24 cellular contexts compared by ENCODE assay signal in the genomic region with DNA sequence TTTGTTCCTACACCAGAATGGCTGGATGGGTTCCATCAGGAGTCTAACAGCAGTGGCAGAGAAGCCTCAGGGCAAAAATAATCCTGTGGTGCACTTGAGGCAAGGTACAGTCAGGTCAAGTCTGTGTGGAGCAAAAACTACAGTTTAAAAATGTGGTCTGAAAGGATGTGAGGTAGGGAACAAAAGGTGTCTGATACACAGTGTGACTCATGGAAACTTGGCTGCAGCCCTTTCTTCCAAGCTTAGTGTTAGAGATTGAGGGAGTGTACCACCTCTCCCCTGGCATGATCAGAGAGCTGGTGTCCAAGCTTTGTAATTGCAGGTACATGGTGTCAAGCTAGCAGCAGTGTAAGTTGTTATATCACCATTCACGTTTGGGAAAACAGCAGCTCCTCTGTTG. TPM values are rescaled to one million over a fixed set of nuclear protein-coding genes. Genes with fewer than 3 reads are reported as not detected.
DNase-seq lines count a peak whose midpoint lies in the region; ATAC-seq and TF ChIP-seq lines count a peak whose summit lies in the region.
"Had no signal": no experiment of that assay in that cellular context is flagged by ENCODE, and none has a peak within 500 bp of the region (broad histone marks: within the 10 kb centered on the region; RNA-seq: fewer than 3 reads in every experiment).

No MANE protein-coding gene starts in this region.

- TF ChIP-seq CTCF in activated CD8-positive, alpha-beta T cell treated with anti-CD3 and anti-CD28 coated beads for 36 hours (IDR thresholded peaks at IDR 0.05): no peak

- H3K27ac Mint-ChIP-seq in activated CD8-positive, alpha-beta T cell treated with anti-CD3 and anti-CD28 coated beads for 36 hours: no peak overlapping the region
- H3K27ac Mint-ChIP-seq in activated CD8-positive, alpha-beta T cell treated with anti-CD3 and anti-CD28 coated beads, Interleukin-2, amount 10 ng/mL, durations not matched to agents 7 days and 5 days: no peak overlapping the region
- no peak overlapping the region for H3K27ac Mint-ChIP-seq in T-helper 17 cell
- H3K27ac Mint-ChIP-seq: activated naive CD8-positive, alpha-beta T cell; activated T-helper 1 cell treated with anti-CD3 and anti-CD28 coated beads, Interleukin-12 subunit alpha, Interleukin-12 subunit beta, Interleukin-2, Interleukin-4 antibody, amounts not matched to agents 30 ng/mL and 10 ng/mL and 1 ng/mL, durations not matched to agents 14 hours and 24 hours and 36 hours; B cell; CD8-positive, alpha-beta T cell; dendritic cell treated with granulocyte-macrophage colony-stimulating factor and Interleukin-4, amounts not matched to agents 40 ng/mL and 50 ng/mL, for 4 days; GM23338; mesothelial cell of epicardium had no signal

- peaks cover 20% of the 10 kb centered on the region for H3K36me3 Mint-ChIP-seq in activated CD8-positive, alpha-beta T cell treated with anti-CD3 and anti-CD28 coated beads for 36 hours (ENCODE audit: low read depth)
- peaks cover 6% of the 10 kb centered on the region for H3K36me3 Mint-ChIP-seq in activated CD8-positive, alpha-beta T cell treated with anti-CD3 and anti-CD28 coated beads, Interleukin-2, amount 10 ng/mL, durations not matched to agents 7 days and 5 days (ENCODE audit: low read depth)
- peaks cover 6% of the 10 kb centered on the region for H3K36me3 Mint-ChIP-seq in T-helper 17 cell (ENCODE audit: low read depth)

- intact Hi-C loops in activated CD8-positive, alpha-beta T cell treated with anti-CD3 and anti-CD28 coated beads for 36 hours (cut with micrococcal nuclease): no loop called here

- CTCF ChIA-PET in activated CD8-positive, alpha-beta T cell treated with anti-CD3 and anti-CD28 coated beads for 36 hours (lab: Charles Lee): interaction anchor here (1.0 to 5.7 kb wide), 6 partner anchors 8 to 79 kb away, joined by 4 to 35 read pairs (median 7); partner anchors contain the start of genes ANKAR, ASNSD1 and OSGEPL1
- CTCF ChIA-PET in activated CD8-positive, alpha-beta T cell treated with anti-CD3 and anti-CD28 coated beads, Interleukin-2, amount 10 ng/mL, durations not matched to agents 7 days and 5 days (lab: Charles Lee): interaction anchor here (1.0 to 1.9 kb wide), 2 partner anchors 9 to 11 kb away, joined by 4 to 10 read pairs; no protein-coding TSS in a partner anchor

- ATAC-seq in activated CD8-positive, alpha-beta T cell treated with anti-CD3 and anti-CD28 coated beads for 36 hours: peak; percentile 85
- no peak for ATAC-seq in activated CD8-positive, alpha-beta T cell treated with anti-CD3 and anti-CD28 coated beads, Interleukin-2, amount 10 ng/mL, durations not matched to agents 7 days and 5 days
- peak; percentile 86 for ATAC-seq in esophagus mucosa
- no peak for ATAC-seq in T-helper 17 cell
- no peak for ATAC-seq in GM18498 (IDR thresholded peaks at IDR 0.05; ENCODE audit: unreplicated experiment)
- no peak for ATAC-seq in HG02852 (IDR thresholded peaks at IDR 0.05; ENCODE audit: unreplicated experiment)
- ATAC-seq: CD8-positive, alpha-beta T cell; GM23338 had no signal

- H3K9me3 Mint-ChIP-seq in activated CD8-positive, alpha-beta T cell treated with anti-CD3 and anti-CD28 coated beads for 36 hours: peaks cover 8% of the 10 kb centered on the region
- peaks cover 5% of the 10 kb centered on the region for H3K9me3 Mint-ChIP-seq in activated CD8-positive, alpha-beta T cell treated with anti-CD3 and anti-CD28 coated beads, Interleukin-2, amount 10 ng/mL, durations not matched to agents 7 days and 5 days (ENCODE audit: insufficient read depth)

- H3K4me1 Mint-ChIP-seq in activated CD8-positive, alpha-beta T cell treated with anti-CD3 and anti-CD28 coated beads for 36 hours (ENCODE audit: low read depth): peaks cover 50% of the 10 kb centered on the region
- H3K4me1 Mint-ChIP-seq in activated CD8-positive, alpha-beta T cell treated with anti-CD3 and anti-CD28 coated beads, Interleukin-2, amount 10 ng/mL, durations not matched to agents 7 days and 5 days (ENCODE audit: low read depth): peaks cover 25% of the 10 kb centered on the region
- H3K4me1 Mint-ChIP-seq in T-helper 17 cell: peaks cover 40% of the 10 kb centered on the region

- POLR2A ChIA-PET in activated CD8-positive, alpha-beta T cell treated with anti-CD3 and anti-CD28 coated beads for 36 hours (lab: Charles Lee): interaction anchor here (0.6 to 3.0 kb wide), 3 partner anchors 8 to 25 kb away, joined by 3 to 16 read pairs (median 5); partner anchors contain the start of gene ANKAR
- POLR2A ChIA-PET in activated CD8-positive, alpha-beta T cell treated with anti-CD3 and anti-CD28 coated beads, Interleukin-2, amount 10 ng/mL, durations not matched to agents 7 days and 5 days (lab: Charles Lee): interaction anchor here (1.5 kb wide), 1 partner anchor 9 kb away, joined by 4 read pairs; the partner anchor contains the start of gene ANKAR

- H3K4me3 Mint-ChIP-seq in activated CD8-positive, alpha-beta T cell treated with anti-CD3 and anti-CD28 coated beads for 36 hours: no peak overlapping the region
- H3K4me3 Mint-ChIP-seq in activated CD8-positive, alpha-beta T cell treated with anti-CD3 and anti-CD28 coated beads, Interleukin-2, amount 10 ng/mL, durations not matched to agents 7 days and 5 days: no peak overlapping the region
- H3K4me3 Mint-ChIP-seq in T-helper 17 cell: no peak overlapping the region
- H3K4me3 Mint-ChIP-seq: activated naive CD8-positive, alpha-beta T cell; activated T-helper 1 cell treated with anti-CD3 and anti-CD28 coated beads, Interleukin-12 subunit alpha, Interleukin-12 subunit beta, Interleukin-2, Interleukin-4 antibody, amounts not matched to agents 30 ng/mL and 10 ng/mL and 1 ng/mL, durations not matched to agents 14 hours and 24 hours and 36 hours; B cell; CD8-positive, alpha-beta T cell; central memory CD8-positive, alpha-beta T cell; dendritic cell treated with granulocyte-macrophage colony-stimulating factor and Interleukin-4, amounts not matched to agents 40 ng/mL and 50 ng/mL, for 4 days; GM23338; mesothelial cell of epicardium had no signal

- no peaks in the 10 kb centered on the region for H3K27me3 Mint-ChIP-seq in activated CD8-positive, alpha-beta T cell treated with anti-CD3 and anti-CD28 coated beads for 36 hours
- no peaks in the 10 kb centered on the region for H3K27me3 Mint-ChIP-seq in activated CD8-positive, alpha-beta T cell treated with anti-CD3 and anti-CD28 coated beads, Interleukin-2, amount 10 ng/mL, durations not matched to agents 7 days and 5 days (ENCODE audit: low read depth)
- no peaks in the 10 kb centered on the region for H3K27me3 Mint-ChIP-seq in T-helper 17 cell
- H3K27me3 Mint-ChIP-seq: activated naive CD8-positive, alpha-beta T cell; B cell; central memory CD8-positive, alpha-beta T cell; dendritic cell treated with granulocyte-macrophage colony-stimulating factor and Interleukin-4, amounts not matched to agents 40 ng/mL and 50 ng/mL, for 4 days; naive B cell had no signal

- H3K9me3 ChIP-seq in T-helper 17 cell (ENCODE audit: control insufficient read depth, low read length, poor library complexity, severe bottlenecking): no peaks in the 10 kb centered on the region
- H3K9me3 ChIP-seq: Peyer's patch, transverse colon had no signal

- peak; percentile 46 for DNase-seq in activated CD8-positive, alpha-beta T cell treated with anti-CD3 and anti-CD28 coated beads for 36 hours
- no peak for DNase-seq in activated CD8-positive, alpha-beta T cell treated with anti-CD3 and anti-CD28 coated beads, Interleukin-2, amount 10 ng/mL, durations not matched to agents 7 days and 5 days
- peak; percentile 14 for DNase-seq in A172 (ENCODE audit: low spot score)
- DNase-seq in M059J (ENCODE audit: low read depth): peak; percentile 78
- DNase-seq in T-helper 17 cell: no peak
- DNase-seq: CD8-positive, alpha-beta T cell; DMS 273 treated with DMSO at 0.1 percent for 48 hours; left ventricle myocardium inferior; naive B cell; NCI-H2029; NCI-H526 treated with DMSO at 0.1 percent for 48 hours; Peyer's patch; SJCRH30; transverse colon had no signal

RNA-seq across cellular contexts. Expression of gene ANKAR, which starts 8.9 kb away (rescaled TPM):
- total RNA-seq in activated CD8-positive, alpha-beta T cell treated with anti-CD3 and anti-CD28 coated beads for 36 hours: 1 to 10 TPM; 3.5 to 3.6 TPM
- 1 to 10 TPM; 4.8 to 5.2 TPM for total RNA-seq in activated CD8-positive, alpha-beta T cell treated with anti-CD3 and anti-CD28 coated beads, Interleukin-2, amount 10 ng/mL, durations not matched to agents 7 days and 5 days
- 4.7 and 14.5 TPM in 2 replicates for total RNA-seq in A172 (2014; rRNA removed; shearing (Covaris generic))
- total RNA-seq in M059J (2014; rRNA removed; shearing (Covaris generic)): 2.2 and 3.5 TPM in 2 replicates
- total RNA-seq in esophagus mucosa: 2.7 TPM
- total RNA-seq in T-helper 17 cell: 10 to 100 TPM in 1 of 2 donors, 1 to 10 TPM in 1; 8.0 to 10.0 TPM

RNA-seq across cellular contexts. Expression of gene ASNSD1, which starts 22.1 kb away (rescaled TPM):
- total RNA-seq in activated CD8-positive, alpha-beta T cell treated with anti-CD3 and anti-CD28 coated beads for 36 hours: 10 to 100 TPM; 41.0 to 43.2 TPM
- total RNA-seq in activated CD8-positive, alpha-beta T cell treated with anti-CD3 and anti-CD28 coated beads, Interleukin-2, amount 10 ng/mL, durations not matched to agents 7 days and 5 days: 10 to 100 TPM; 36.9 to 39.4 TPM
- 113 and 114 TPM in 2 replicates for total RNA-seq in A172 (2014; rRNA removed; shearing (Covaris generic))
- 30.1 and 48.1 TPM in 2 replicates for total RNA-seq in M059J (2014; rRNA removed; shearing (Covaris generic))
- 20.0 TPM for total RNA-seq in esophagus mucosa
- 10 to 100 TPM; 34.2 to 40.4 TPM for total RNA-seq in T-helper 17 cell

Comparison
In these comparisons a context has a peak if more than half of its experiments do, and no peak if none do; other contexts are left out.
1. ATAC-seq: peak in activated CD8-positive, alpha-beta T cell treated with anti-CD3 and anti-CD28 coated beads for 36 hours (single experiment) and esophagus mucosa (single experiment); none in activated CD8-positive, alpha-beta T cell treated with anti-CD3 and anti-CD28 coated beads, Interleukin-2, amount 10 ng/mL, durations not matched to agents 7 days and 5 days (single experiment), T-helper 17 cell (single experiment), GM18498 (single experiment) and HG02852 (single experiment).
2. DNase-seq: peak in activated CD8-positive, alpha-beta T cell treated with anti-CD3 and anti-CD28 coated beads for 36 hours (single experiment), A172 (single experiment) and M059J (single experiment); none in activated CD8-positive, alpha-beta T cell treated with anti-CD3 and anti-CD28 coated beads, Interleukin-2, amount 10 ng/mL, durations not matched to agents 7 days and 5 days (single experiment) and T-helper 17 cell (0 of 3).